In genomic region chr7:139669106-139670061, GRCh38 we compare ENCODE assay signal across 1 cellular context.
TF ChIP-seq lines count a peak whose summit lies in the region.

No MANE protein-coding gene starts in this region.

TF ChIP-seq in SK-N-SH, 30 proteins besides CTCF, POLR2A, EP300 and RAD21 (continued from another document):
- TF ChIP-seq, protein P1, sequence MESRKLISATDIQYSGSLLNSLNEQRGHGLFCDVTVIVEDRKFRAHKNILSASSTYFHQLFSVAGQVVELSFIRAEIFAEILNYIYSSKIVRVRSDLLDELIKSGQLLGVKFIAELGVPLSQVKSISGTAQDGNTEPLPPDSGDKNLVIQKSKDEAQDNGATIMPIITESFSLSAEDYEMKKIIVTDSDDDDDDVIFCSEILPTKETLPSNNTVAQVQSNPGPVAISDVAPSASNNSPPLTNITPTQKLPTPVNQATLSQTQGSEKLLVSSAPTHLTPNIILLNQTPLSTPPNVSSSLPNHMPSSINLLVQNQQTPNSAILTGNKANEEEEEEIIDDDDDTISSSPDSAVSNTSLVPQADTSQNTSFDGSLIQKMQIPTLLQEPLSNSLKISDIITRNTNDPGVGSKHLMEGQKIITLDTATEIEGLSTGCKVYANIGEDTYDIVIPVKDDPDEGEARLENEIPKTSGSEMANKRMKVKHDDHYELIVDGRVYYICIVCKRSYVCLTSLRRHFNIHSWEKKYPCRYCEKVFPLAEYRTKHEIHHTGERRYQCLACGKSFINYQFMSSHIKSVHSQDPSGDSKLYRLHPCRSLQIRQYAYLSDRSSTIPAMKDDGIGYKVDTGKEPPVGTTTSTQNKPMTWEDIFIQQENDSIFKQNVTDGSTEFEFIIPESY (IDR thresholded peaks at IDR 0.05; ENCODE audit: borderline replicate concordance, low read depth), result no peak
- TF ChIP-seq FOXM1 (IDR thresholded peaks at IDR 0.05; ENCODE audit: low read depth) (no peak), USF2 (IDR thresholded peaks at IDR 0.05; ENCODE audit: borderline replicate concordance, low read depth, low read length) (no peak), TCF12 (IDR thresholded peaks at IDR 0.05) (peak; percentile 50), USF1 (IDR thresholded peaks at IDR 0.05; ENCODE audit: borderline replicate concordance, low read depth) (no peak), SMC3 (IDR thresholded peaks at IDR 0.05; ENCODE audit: low read depth, low read length) (no peak), FOXJ3 (CRISPR knock-in tag; IDR thresholded peaks at IDR 0.05) (peak; percentile 84), MXI1 (IDR thresholded peaks at IDR 0.05; ENCODE audit: low read depth, low read length) (peak; percentile 62), CHD2 (IDR thresholded peaks at IDR 0.05; ENCODE audit: low read length, partially characterized antibody) (peak; percentile 76), EZH2phosphoT487 (IDR thresholded peaks at IDR 0.05; ENCODE audit: borderline replicate concordance, low read depth) (no peak), NRF1 (IDR thresholded peaks at IDR 0.05; ENCODE audit: low read depth, low read length) (no peak), REST (IDR thresholded peaks at IDR 0.05; ENCODE audit: low read depth, low read length) (no peak), PBX3 (IDR thresholded peaks at IDR 0.05) (no peak), JUND (IDR thresholded peaks at IDR 0.05) (no peak), RXRA (IDR thresholded peaks at IDR 0.05; ENCODE audit: borderline replicate concordance, low read depth) (no peak)
